Comparison of ENCODE assay signal across 37 cellular contexts in genomic region chr10:93804200-93804599, GRCh38. TPM values are rescaled to one million over a fixed set of nuclear protein-coding genes. Genes with fewer than 3 reads are reported as not detected.
"Had no signal": no experiment of that assay in that cellular context is flagged by ENCODE, and none has a peak within 500 bp of the region (broad histone marks: within the 10 kb centered on the region; RNA-seq: fewer than 3 reads in every experiment).

No MANE protein-coding gene starts in this region.

- FAIRE-seq: endometrium, endothelial cell of umbilical vein had no signal

- H3K36me3 ChIP-seq: adrenal gland, ascending aorta, cardiac muscle cell, colonic mucosa, esophagus squamous epithelium, gastroesophageal sphincter had no signal

- H3K27ac ChIP-seq: adrenal gland, ascending aorta, cardiac muscle cell, colonic mucosa, epithelial cell of prostate, esophagus squamous epithelium, gastroesophageal sphincter had no signal

- ATAC-seq: activated CD4-positive, alpha-beta T cell treated with anti-CD3 and anti-CD28 coated beads for 36 hours; activated CD8-positive, alpha-beta memory T cell treated with anti-CD3 and anti-CD28 coated beads, Interleukin-2, amount 10 ng/mL, durations not matched to agents 7 days and 5 days; activated CD8-positive, alpha-beta T cell treated with anti-CD3 and anti-CD28 coated beads, Interleukin-2, amount 10 ng/mL, durations not matched to agents 7 days and 5 days; activated naive CD8-positive, alpha-beta T cell treated with anti-CD3 and anti-CD28 coated beads, Interleukin-2, amount 50 U/mL, for 24 hours; gastroesophageal sphincter had no signal

- H3K27me3 ChIP-seq: adrenal gland, ascending aorta, cardiac muscle cell had no signal

- DNase-seq: activated CD4-positive, alpha-beta memory T cell treated with anti-CD3 and anti-CD28 coated beads for 36 hours; activated CD4-positive, alpha-beta T cell treated with anti-CD3 and anti-CD28 coated beads for 36 hours; activated CD4-positive, alpha-beta T cell treated with anti-CD3 and anti-CD28 coated beads, Interleukin-2, amount 10 ng/mL, durations not matched to agents 24 days and 14 days; activated CD4-positive, CD25-positive, alpha-beta regulatory T cell; activated CD4-positive, CD25-positive, alpha-beta regulatory T cell treated with anti-CD3 and anti-CD28 coated beads, Interleukin-2, amount 50 U/mL, for 72 hours; activated CD8-positive, alpha-beta memory T cell treated with anti-CD3 and anti-CD28 coated beads, Interleukin-2, amount 10 ng/mL, durations not matched to agents 7 days and 5 days; activated CD8-positive, alpha-beta memory T cell treated with anti-CD3 and anti-CD28 coated beads, Interleukin-2, amount 50 U/mL, for 4 hours; activated CD8-positive, alpha-beta T cell treated with anti-CD3 and anti-CD28 coated beads, Interleukin-2, amount 10 ng/mL, durations not matched to agents 7 days and 5 days; activated effector memory CD4-positive, alpha-beta T cell treated with anti-CD3 and anti-CD28 coated beads, Interleukin-2, amount 50 U/mL, for 16 hours; activated naive CD4-positive, alpha-beta T cell treated with anti-CD3 and anti-CD28 coated beads for 36 hours; activated naive CD8-positive, alpha-beta T cell treated with anti-CD3 and anti-CD28 coated beads for 36 hours; activated naive CD8-positive, alpha-beta T cell treated with anti-CD3 and anti-CD28 coated beads, Interleukin-2, amount 50 U/mL, for 24 hours; activated T-cell treated with anti-CD3 and anti-CD28 coated beads, Interleukin-2, amount 50 U/mL, for 1 hour; activated T-cell treated with anti-CD3 and anti-CD28 coated beads, Interleukin-2, amount 50 U/mL, for 48 hours; adrenal gland; central memory CD4-positive, alpha-beta T cell; cerebellar nuclear complex; colonic mucosa; effector CD8-positive, alpha-beta T cell; esophagus squamous epithelium; foreskin melanocyte; head of caudate nucleus; hypothalamus; T-helper 2 cell had no signal

- H3K9me3 ChIP-seq: adrenal gland, ascending aorta, colonic mucosa, esophagus squamous epithelium, gastroesophageal sphincter had no signal

- H3K4me1 ChIP-seq: adrenal gland, ascending aorta, colonic mucosa, esophagus squamous epithelium, gastroesophageal sphincter had no signal

- H3K4me3 ChIP-seq: adrenal gland, ascending aorta, cardiac muscle cell, colonic mucosa, esophagus squamous epithelium, gastroesophageal sphincter had no signal

RNA-seq across cellular contexts. Expression of gene LGI1, which starts 46.5 kb away (rescaled TPM):
- total RNA-seq: activated CD4-positive, alpha-beta memory T cell treated with anti-CD3 and anti-CD28 coated beads for 36 hours; activated CD4-positive, alpha-beta T cell treated with anti-CD3 and anti-CD28 coated beads for 36 hours; activated CD4-positive, alpha-beta T cell treated with anti-CD3 and anti-CD28 coated beads, Interleukin-2, amount 10 ng/mL, durations not matched to agents 24 days and 14 days; activated CD8-positive, alpha-beta memory T cell treated with anti-CD3 and anti-CD28 coated beads for 36 hours; activated CD8-positive, alpha-beta memory T cell treated with anti-CD3 and anti-CD28 coated beads, Interleukin-2, amount 10 ng/mL, durations not matched to agents 7 days and 5 days; activated CD8-positive, alpha-beta T cell treated with anti-CD3 and anti-CD28 coated beads, Interleukin-2, amount 10 ng/mL, durations not matched to agents 7 days and 5 days; activated naive CD4-positive, alpha-beta T cell treated with anti-CD3 and anti-CD28 coated beads for 36 hours; activated naive CD8-positive, alpha-beta T cell treated with anti-CD3 and anti-CD28 coated beads for 36 hours; activated T-helper 1 cell treated with anti-CD3 and anti-CD28 coated beads, Interleukin-12 subunit alpha, Interleukin-12 subunit beta, Interleukin-2, Interleukin-4 antibody, amounts not matched to agents 30 ng/mL and 10 ng/mL and 1 ng/mL, durations not matched to agents 14 hours and 24 hours and 36 hours; activated T-helper 2 cell treated with anti-CD3 and anti-CD28 coated beads, Interferon-gamma antibody, Interleukin-2, Interleukin-4, amounts not matched to agents 10 μg/mL and 5 μg/mL and 100 μg/mL, durations not matched to agents 14 hours and 24 hours and 36 hours; ascending aorta; cardiac muscle cell; dermis microvascular lymphatic vessel endothelial cell; endothelial cell of umbilical vein; fibroblast of lung; fibroblast of villous mesenchyme; glomerular endothelial cell had no signal
